1 cellular context compared by ENCODE assay signal in the genomic region with DNA sequence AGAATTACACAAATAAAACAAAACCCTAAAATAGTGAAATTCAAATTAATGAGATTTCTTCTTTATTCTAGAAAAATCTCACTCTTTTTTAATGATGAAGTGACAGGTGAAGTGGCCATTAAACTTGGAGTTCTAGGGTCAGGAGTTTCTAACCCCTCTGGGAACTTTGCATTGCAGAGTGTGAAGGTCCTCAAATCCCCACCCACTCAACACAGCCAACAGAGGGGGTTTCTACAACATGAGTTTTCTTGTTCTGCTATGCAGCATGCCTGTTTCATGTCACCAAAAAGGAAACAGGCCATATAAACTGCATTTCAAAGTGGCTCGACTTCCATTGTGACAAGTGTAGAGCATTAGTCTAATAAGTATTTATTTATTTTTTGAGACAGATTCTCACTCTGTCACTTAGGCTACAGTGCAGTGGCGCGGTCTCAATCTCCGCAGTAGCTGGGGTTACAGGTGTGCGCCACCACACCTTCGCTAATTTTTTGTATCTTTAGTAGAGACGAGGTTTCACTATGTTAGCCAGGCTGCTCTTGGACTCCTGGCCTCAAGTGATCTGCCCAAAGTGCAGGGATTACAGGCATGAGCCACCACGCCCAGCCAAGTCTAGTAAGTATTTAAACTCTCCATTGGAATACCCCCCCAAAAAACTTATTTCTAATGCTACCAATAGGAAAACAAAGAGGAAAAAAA.
TF ChIP-seq lines count a peak whose summit lies in the region.

No MANE protein-coding gene starts in this region.

TF ChIP-seq in GM23338, 12 proteins besides CTCF, POLR2A, EP300 and RAD21 (continued from another document):
- TF ChIP-seq, protein P1, sequence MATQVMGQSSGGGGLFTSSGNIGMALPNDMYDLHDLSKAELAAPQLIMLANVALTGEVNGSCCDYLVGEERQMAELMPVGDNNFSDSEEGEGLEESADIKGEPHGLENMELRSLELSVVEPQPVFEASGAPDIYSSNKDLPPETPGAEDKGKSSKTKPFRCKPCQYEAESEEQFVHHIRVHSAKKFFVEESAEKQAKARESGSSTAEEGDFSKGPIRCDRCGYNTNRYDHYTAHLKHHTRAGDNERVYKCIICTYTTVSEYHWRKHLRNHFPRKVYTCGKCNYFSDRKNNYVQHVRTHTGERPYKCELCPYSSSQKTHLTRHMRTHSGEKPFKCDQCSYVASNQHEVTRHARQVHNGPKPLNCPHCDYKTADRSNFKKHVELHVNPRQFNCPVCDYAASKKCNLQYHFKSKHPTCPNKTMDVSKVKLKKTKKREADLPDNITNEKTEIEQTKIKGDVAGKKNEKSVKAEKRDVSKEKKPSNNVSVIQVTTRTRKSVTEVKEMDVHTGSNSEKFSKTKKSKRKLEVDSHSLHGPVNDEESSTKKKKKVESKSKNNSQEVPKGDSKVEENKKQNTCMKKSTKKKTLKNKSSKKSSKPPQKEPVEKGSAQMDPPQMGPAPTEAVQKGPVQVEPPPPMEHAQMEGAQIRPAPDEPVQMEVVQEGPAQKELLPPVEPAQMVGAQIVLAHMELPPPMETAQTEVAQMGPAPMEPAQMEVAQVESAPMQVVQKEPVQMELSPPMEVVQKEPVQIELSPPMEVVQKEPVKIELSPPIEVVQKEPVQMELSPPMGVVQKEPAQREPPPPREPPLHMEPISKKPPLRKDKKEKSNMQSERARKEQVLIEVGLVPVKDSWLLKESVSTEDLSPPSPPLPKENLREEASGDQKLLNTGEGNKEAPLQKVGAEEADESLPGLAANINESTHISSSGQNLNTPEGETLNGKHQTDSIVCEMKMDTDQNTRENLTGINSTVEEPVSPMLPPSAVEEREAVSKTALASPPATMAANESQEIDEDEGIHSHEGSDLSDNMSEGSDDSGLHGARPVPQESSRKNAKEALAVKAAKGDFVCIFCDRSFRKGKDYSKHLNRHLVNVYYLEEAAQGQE (IDR thresholded peaks at IDR 0.05; ENCODE audit: unreplicated experiment) = no peak
- TF ChIP-seq JUNB (IDR thresholded peaks at IDR 0.05; ENCODE audit: unreplicated experiment) = no peak
- TF ChIP-seq ZNF331 (CRISPR knock-in tag; IDR thresholded peaks at IDR 0.05; ENCODE audit: low read depth) = no peak
- no peak for TF ChIP-seq EZH2phosphoT487 (IDR thresholded peaks at IDR 0.05; ENCODE audit: unreplicated experiment)
- TF ChIP-seq CREB1 (CRISPR knock-in tag; IDR thresholded peaks at IDR 0.05; ENCODE audit: low read depth) = no peak
- TF ChIP-seq STAT1 (IDR thresholded peaks at IDR 0.05; ENCODE audit: unreplicated experiment) = no peak
- TF ChIP-seq, protein P2, sequence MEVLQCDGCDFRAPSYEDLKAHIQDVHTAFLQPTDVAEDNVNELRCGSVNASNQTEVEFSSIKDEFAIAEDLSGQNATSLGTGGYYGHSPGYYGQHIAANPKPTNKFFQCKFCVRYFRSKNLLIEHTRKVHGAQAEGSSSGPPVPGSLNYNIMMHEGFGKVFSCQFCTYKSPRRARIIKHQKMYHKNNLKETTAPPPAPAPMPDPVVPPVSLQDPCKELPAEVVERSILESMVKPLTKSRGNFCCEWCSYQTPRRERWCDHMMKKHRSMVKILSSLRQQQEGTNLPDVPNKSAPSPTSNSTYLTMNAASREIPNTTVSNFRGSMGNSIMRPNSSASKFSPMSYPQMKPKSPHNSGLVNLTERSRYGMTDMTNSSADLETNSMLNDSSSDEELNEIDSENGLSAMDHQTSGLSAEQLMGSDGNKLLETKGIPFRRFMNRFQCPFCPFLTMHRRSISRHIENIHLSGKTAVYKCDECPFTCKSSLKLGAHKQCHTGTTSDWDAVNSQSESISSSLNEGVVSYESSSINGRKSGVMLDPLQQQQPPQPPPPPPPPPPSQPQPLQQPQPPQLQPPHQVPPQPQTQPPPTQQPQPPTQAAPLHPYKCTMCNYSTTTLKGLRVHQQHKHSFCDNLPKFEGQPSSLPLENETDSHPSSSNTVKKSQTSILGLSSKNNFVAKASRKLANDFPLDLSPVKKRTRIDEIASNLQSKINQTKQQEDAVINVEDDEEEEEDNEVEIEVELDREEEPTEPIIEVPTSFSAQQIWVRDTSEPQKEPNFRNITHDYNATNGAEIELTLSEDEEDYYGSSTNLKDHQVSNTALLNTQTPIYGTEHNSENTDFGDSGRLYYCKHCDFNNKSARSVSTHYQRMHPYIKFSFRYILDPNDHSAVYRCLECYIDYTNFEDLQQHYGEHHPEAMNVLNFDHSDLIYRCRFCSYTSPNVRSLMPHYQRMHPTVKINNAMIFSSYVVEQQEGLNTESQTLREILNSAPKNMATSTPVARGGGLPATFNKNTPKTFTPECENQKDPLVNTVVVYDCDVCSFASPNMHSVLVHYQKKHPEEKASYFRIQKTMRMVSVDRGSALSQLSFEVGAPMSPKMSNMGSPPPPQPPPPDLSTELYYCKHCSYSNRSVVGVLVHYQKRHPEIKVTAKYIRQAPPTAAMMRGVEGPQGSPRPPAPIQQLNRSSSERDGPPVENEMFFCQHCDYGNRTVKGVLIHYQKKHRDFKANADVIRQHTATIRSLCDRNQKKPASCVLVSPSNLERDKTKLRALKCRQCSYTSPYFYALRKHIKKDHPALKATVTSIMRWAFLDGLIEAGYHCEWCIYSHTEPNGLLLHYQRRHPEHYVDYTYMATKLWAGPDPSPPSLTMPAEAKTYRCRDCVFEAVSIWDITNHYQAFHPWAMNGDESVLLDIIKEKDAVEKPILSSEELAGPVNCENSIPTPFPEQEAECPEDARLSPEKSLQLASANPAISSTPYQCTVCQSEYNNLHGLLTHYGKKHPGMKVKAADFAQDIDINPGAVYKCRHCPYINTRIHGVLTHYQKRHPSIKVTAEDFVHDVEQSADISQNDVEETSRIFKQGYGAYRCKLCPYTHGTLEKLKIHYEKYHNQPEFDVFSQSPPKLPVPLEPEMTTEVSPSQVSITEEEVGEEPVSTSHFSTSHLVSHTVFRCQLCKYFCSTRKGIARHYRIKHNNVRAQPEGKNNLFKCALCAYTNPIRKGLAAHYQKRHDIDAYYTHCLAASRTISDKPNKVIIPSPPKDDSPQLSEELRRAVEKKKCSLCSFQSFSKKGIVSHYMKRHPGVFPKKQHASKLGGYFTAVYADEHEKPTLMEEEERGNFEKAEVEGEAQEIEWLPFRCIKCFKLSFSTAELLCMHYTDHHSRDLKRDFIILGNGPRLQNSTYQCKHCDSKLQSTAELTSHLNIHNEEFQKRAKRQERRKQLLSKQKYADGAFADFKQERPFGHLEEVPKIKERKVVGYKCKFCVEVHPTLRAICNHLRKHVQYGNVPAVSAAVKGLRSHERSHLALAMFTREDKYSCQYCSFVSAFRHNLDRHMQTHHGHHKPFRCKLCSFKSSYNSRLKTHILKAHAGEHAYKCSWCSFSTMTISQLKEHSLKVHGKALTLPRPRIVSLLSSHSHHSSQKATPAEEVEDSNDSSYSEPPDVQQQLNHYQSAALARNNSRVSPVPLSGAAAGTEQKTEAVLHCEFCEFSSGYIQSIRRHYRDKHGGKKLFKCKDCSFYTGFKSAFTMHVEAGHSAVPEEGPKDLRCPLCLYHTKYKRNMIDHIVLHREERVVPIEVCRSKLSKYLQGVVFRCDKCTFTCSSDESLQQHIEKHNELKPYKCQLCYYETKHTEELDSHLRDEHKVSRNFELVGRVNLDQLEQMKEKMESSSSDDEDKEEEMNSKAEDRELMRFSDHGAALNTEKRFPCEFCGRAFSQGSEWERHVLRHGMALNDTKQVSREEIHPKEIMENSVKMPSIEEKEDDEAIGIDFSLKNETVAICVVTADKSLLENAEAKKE (CRISPR knock-in tag; IDR thresholded peaks at IDR 0.05) = no peak
